Comparison of ENCODE assay signal across 8 cellular contexts in the genomic region with DNA sequence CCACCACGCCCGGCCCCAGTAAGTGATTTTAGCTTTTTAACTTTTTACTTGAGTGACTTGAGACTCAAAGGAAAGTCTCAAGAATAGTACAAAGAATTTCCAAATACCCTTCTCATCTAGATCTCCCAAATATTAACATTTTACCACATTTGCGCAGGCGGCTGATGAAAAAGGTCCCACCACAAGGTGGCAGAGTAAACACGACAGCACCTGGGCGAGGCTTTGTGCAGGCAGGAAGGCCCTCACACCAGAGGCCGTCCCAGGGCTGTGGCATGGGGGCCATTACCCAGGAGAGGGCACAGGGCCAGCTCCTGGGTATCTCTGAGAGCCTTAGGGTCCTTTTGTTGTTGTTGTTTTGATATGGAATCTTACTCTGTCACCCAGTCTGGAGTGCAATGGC. TPM values are rescaled to one million over a fixed set of nuclear protein-coding genes. Genes with fewer than 3 reads are reported as not detected.
DNase-seq lines count a peak whose midpoint lies in the region; ATAC-seq and TF ChIP-seq lines count a peak whose summit lies in the region.

No MANE protein-coding gene starts in this region.

- no peak overlapping the region for H3K27ac ChIP-seq in CD8-positive, alpha-beta memory T cell (ENCODE audit: low read depth, low read length)
- no peak overlapping the region for H3K27ac ChIP-seq in WERI-Rb-1
- no peak overlapping the region for H3K27ac ChIP-seq in left ventricle myocardium inferior (replicated peaks)
- H3K27ac ChIP-seq in transverse colon, result no peak overlapping the region

- TF ChIP-seq EP300 in transverse colon (IDR thresholded peaks at IDR 0.05; ENCODE audit: low read depth), result no peak

- TF ChIP-seq POLR2A in transverse colon (IDR thresholded peaks at IDR 0.05), result no peak

- H3K36me3 ChIP-seq in CD8-positive, alpha-beta memory T cell (ENCODE audit: insufficient read depth, low read length), result no peaks in the 10 kb centered on the region
- no peaks in the 10 kb centered on the region for H3K36me3 ChIP-seq in WERI-Rb-1
- no peaks in the 10 kb centered on the region for H3K36me3 ChIP-seq in left ventricle myocardium inferior
- no peaks in the 10 kb centered on the region for H3K36me3 ChIP-seq in transverse colon

- intact Hi-C loops in left ventricle myocardium inferior (cut with micrococcal nuclease), result no loop called here
- intact Hi-C loops in transverse colon (cut with DNase I; ENCODE audit: low total_unique reads), result no loop called here
- intact Hi-C loops in natural killer cell (cut with micrococcal nuclease), result no loop called here

- no peaks in the 10 kb centered on the region for H3K9me3 ChIP-seq in CD8-positive, alpha-beta memory T cell (ENCODE audit: low read length)
- H3K9me3 ChIP-seq in WERI-Rb-1 (ENCODE audit: severe bottlenecking), result no peaks in the 10 kb centered on the region
- no peaks in the 10 kb centered on the region for H3K9me3 ChIP-seq in left ventricle myocardium inferior (replicated peaks)
- no peaks in the 10 kb centered on the region for H3K9me3 ChIP-seq in transverse colon

- POLR2A ChIA-PET in CD8-positive, alpha-beta memory T cell (lab: Charles Lee), result interaction anchor here (0.6 kb wide), 1 partner anchor 502 kb away, joined by 3 read pairs; no protein-coding TSS in a partner anchor

- peaks cover 0 to 1% of the 10 kb centered on the region in 2 donors for H3K27me3 Mint-ChIP-seq in CD8-positive, alpha-beta memory T cell
- no peaks in the 10 kb centered on the region for H3K27me3 Mint-ChIP-seq in natural killer cell (ENCODE audit: low read depth in 2 of 2)

- H3K4me3 ChIP-seq in CD8-positive, alpha-beta memory T cell (ENCODE audit: low read length), result no peak overlapping the region
- no peak overlapping the region for H3K4me3 ChIP-seq in WERI-Rb-1 (ENCODE audit: low read depth, low read length)
- H3K4me3 ChIP-seq in left ventricle myocardium inferior, result no peak overlapping the region
- no peak overlapping the region for H3K4me3 ChIP-seq in transverse colon

- in situ Hi-C loops in transverse colon (cut with MboI; ENCODE audit: low pct_ligation_motif_present in 1 of 4, low pct_unique_long_range_greater_than_20kb in 1 of 4, low sequenced_read_pairs in 3 of 4), result no loop called here

- peaks cover 0 to 2% (median 0%) of the 10 kb centered on the region in 5 donors for H3K9me3 Mint-ChIP-seq in CD8-positive, alpha-beta memory T cell
- H3K9me3 Mint-ChIP-seq in natural killer cell, result no peaks in the 10 kb centered on the region

- H3K4me3 Mint-ChIP-seq in CD8-positive, alpha-beta memory T cell, result peak overlapping the region in 1 of 7 donors; percentile 14
- H3K4me3 Mint-ChIP-seq in natural killer cell, result no peak overlapping the region

- H3K4me1 ChIP-seq in CD8-positive, alpha-beta memory T cell (ENCODE audit: insufficient read depth, low read length), result no peaks in the 10 kb centered on the region
- no peaks in the 10 kb centered on the region for H3K4me1 ChIP-seq in left ventricle myocardium inferior
- no peaks in the 10 kb centered on the region for H3K4me1 ChIP-seq in transverse colon

- 42 to 75% methylated on average over 2 to 7 of the region's 7 CpGs for WGBS in transverse colon (ENCODE audit: low coverage in 1 of 2), 2 donors

- CTCF ChIA-PET in CD8-positive, alpha-beta memory T cell (lab: Charles Lee), result interaction anchor here (1.1 to 1.4 kb wide), 2 partner anchors 51 to 53 kb away, joined by 4 to 6 read pairs; no protein-coding TSS in a partner anchor

- H3K36me3 Mint-ChIP-seq in CD8-positive, alpha-beta memory T cell, result peaks cover 0 to 3% (median 0%) of the 10 kb centered on the region in 3 donors
- H3K36me3 Mint-ChIP-seq in natural killer cell, result no peaks in the 10 kb centered on the region

- H3K27ac Mint-ChIP-seq in CD8-positive, alpha-beta memory T cell, result peak overlapping the region in 5 of 8 donors; percentile 10 to 60 (median 55)
- H3K27ac Mint-ChIP-seq in natural killer cell, result no peak overlapping the region

- H3K4me1 Mint-ChIP-seq in CD8-positive, alpha-beta memory T cell, result peaks cover 16 to 22% (median 16%) of the 10 kb centered on the region in 3 donors
- peaks cover 0 to 10% of the 10 kb centered on the region in 2 donors for H3K4me1 Mint-ChIP-seq in natural killer cell

- TF ChIP-seq CTCF in WERI-Rb-1 (IDR thresholded peaks at IDR 0.05; ENCODE audit: low read depth, low read length) (peak; percentile 60), left ventricle myocardium inferior (IDR thresholded peaks at IDR 0.05; ENCODE audit: borderline replicate concordance) (peak; percentile 55), transverse colon (IDR thresholded peaks at IDR 0.05) (peak; percentile 20 to 51 (median 41)), natural killer cell (IDR thresholded peaks at IDR 0.05) (no peak)

- no peaks in the 10 kb centered on the region for H3K27me3 ChIP-seq in CD8-positive, alpha-beta memory T cell (ENCODE audit: insufficient read depth, low read length, poor library complexity, severe bottlenecking)
- no peaks in the 10 kb centered on the region for H3K27me3 ChIP-seq in WERI-Rb-1 (ENCODE audit: insufficient read depth, low read depth, severe bottlenecking)
- H3K27me3 ChIP-seq in left ventricle myocardium inferior (ENCODE audit: low read depth), result peaks cover 48% of the 10 kb centered on the region
- H3K27me3 ChIP-seq in transverse colon, result no peaks in the 10 kb centered on the region

- DNase-seq in CD8-positive, alpha-beta memory T cell, result peak in 1 of 5 donors; percentile 5
- DNase-seq in H4 (ENCODE audit: low spot score), result peak; percentile 60
- peak; percentile 66 for DNase-seq in WERI-Rb-1
- no peak for DNase-seq in left ventricle myocardium inferior
- peak; percentile 33 for DNase-seq in transverse colon
- no peak for DNase-seq in natural killer cell
- DNase-seq in epidermal melanocyte (ENCODE audit: insufficient read length, low spot score), result no peak

- no peak for ATAC-seq in natural killer cell
- no peak for ATAC-seq in HG03108 (IDR thresholded peaks at IDR 0.05; ENCODE audit: unreplicated experiment)

RNA-seq across cellular contexts. Expression of a gene that starts 50.0 kb away (rescaled TPM):
- total RNA-seq in CD8-positive, alpha-beta memory T cell, result 10 to 100 TPM; 57.4 to 58.5 TPM
- polyA plus RNA-seq in CD8-positive, alpha-beta memory T cell, result 98.0 TPM
- total RNA-seq in H4 (2014; rRNA removed; shearing (Covaris generic)), result 72.6 and 73.3 TPM in 2 replicates
- total RNA-seq in left ventricle myocardium inferior, result 46.2 TPM
- total RNA-seq in transverse colon, result 10 to 100 TPM; 30.8 to 64.3 (median 53.2) TPM
- total RNA-seq in natural killer cell, result 100 to 1,000 TPM; 103 to 123 (median 107) TPM

Comparison
In these comparisons a context has a peak if more than half of its experiments do, and no peak if none do; other contexts are left out.
1. DNase-seq: peak in H4 (single experiment), WERI-Rb-1 (single experiment) and transverse colon (single experiment); none in left ventricle myocardium inferior (single experiment), natural killer cell (single experiment) and epidermal melanocyte (single experiment).
2. H3K27ac Mint-ChIP-seq: peak in CD8-positive, alpha-beta memory T cell (5 of 8); none in natural killer cell (0 of 2).